In the genomic region with DNA sequence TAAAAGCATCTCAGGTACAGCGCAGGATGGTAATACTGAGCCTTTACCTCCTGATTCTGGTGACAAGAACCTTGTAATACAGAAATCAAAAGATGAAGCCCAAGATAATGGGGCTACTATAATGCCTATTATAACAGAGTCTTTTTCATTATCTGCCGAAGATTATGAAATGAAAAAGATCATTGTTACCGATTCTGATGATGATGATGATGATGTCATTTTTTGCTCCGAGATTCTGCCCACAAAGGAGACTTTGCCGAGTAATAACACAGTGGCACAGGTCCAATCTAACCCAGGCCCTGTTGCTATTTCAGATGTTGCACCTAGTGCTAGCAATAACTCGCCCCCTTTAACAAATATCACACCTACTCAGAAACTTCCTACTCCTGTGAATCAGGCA, we compare ENCODE assay signal across 23 cellular contexts. TPM values are rescaled to one million over a fixed set of nuclear protein-coding genes. Genes with fewer than 3 reads are reported as not detected.
"Had no signal": no experiment of that assay in that cellular context is flagged by ENCODE, and none has a peak within 500 bp of the region (broad histone marks: within the 10 kb centered on the region; RNA-seq: fewer than 3 reads in every experiment).

No MANE protein-coding gene starts in this region.

- H3K27me3 ChIP-seq: esophagus muscularis mucosa, gastrocnemius medialis, testis, tibial nerve had no signal

- H3K4me3 Mint-ChIP-seq: stimulated activated effector memory CD8-positive, alpha-beta T cell treated with anti-CD3 and anti-CD28 coated beads, Interleukin-12 subunit alpha, Interleukin-12 subunit beta, amount 100 ng/mL, for 72 hours; stimulated activated naive CD8-positive, alpha-beta T cell treated with anti-CD3 and anti-CD28 coated beads, Interleukin-15, amount 100 ng/mL, for 72 hours had no signal

- H3K4me3 ChIP-seq: esophagus muscularis mucosa, gastrocnemius medialis, heart right ventricle, pancreas, testis, tibial nerve had no signal

- FAIRE-seq: endometrium, islet of Langerhans, pancreas had no signal

- H3K4me1 ChIP-seq: testis had no signal

- H3K27ac ChIP-seq: epithelial cell of prostate, esophagus muscularis mucosa, gastrocnemius medialis, heart right ventricle, pancreas, testis, tibial nerve had no signal

- H3K27me3 Mint-ChIP-seq: naive B cell; progenitor cell of endocrine pancreas; stimulated activated naive CD8-positive, alpha-beta T cell treated with anti-CD3 and anti-CD28 coated beads, Interleukin-15, amount 100 ng/mL, for 72 hours had no signal

- H3K27ac Mint-ChIP-seq: progenitor cell of endocrine pancreas; stimulated activated effector memory CD8-positive, alpha-beta T cell treated with anti-CD3 and anti-CD28 coated beads, Interleukin-12 subunit alpha, Interleukin-12 subunit beta, amount 100 ng/mL, for 72 hours; stimulated activated naive CD8-positive, alpha-beta T cell treated with anti-CD3 and anti-CD28 coated beads, Interleukin-15, amount 100 ng/mL, for 72 hours had no signal

- DNase-seq: effector memory CD4-positive, alpha-beta T cell; gastrocnemius medialis; heart right ventricle; hypothalamus; kidney glomerular epithelial cell; mesendoderm; naive B cell; occipital lobe; pancreas; right cardiac atrium; stimulated activated CD4-positive, alpha-beta T cell treated with anti-CD3 and anti-CD28 coated beads, Interleukin-4, amount 100 ng/mL, for 1 hour; stimulated activated CD8-positive, alpha-beta memory T cell treated with anti-CD3 and anti-CD28 coated beads, Interleukin-4, amount 100 ng/mL, for 48 hours; stimulated activated naive CD8-positive, alpha-beta T cell treated with anti-CD3 and anti-CD28 coated beads, Interleukin-15, amount 100 ng/mL, for 72 hours; testis had no signal

- ATAC-seq: gastrocnemius medialis; heart right ventricle; pancreas; right cardiac atrium; stimulated activated effector memory CD8-positive, alpha-beta T cell treated with anti-CD3 and anti-CD28 coated beads, Interleukin-12 subunit alpha, Interleukin-12 subunit beta, amount 100 ng/mL, for 72 hours; stimulated activated naive CD8-positive, alpha-beta T cell treated with anti-CD3 and anti-CD28 coated beads, Interleukin-15, amount 100 ng/mL, for 72 hours had no signal

- H3K9me3 ChIP-seq: gastrocnemius medialis, heart right ventricle, pancreas, testis, tibial nerve had no signal

- H3K9me3 Mint-ChIP-seq: naive B cell; stimulated activated effector memory CD8-positive, alpha-beta T cell treated with anti-CD3 and anti-CD28 coated beads, Interleukin-12 subunit alpha, Interleukin-12 subunit beta, amount 100 ng/mL, for 72 hours; stimulated activated naive CD8-positive, alpha-beta T cell treated with anti-CD3 and anti-CD28 coated beads, Interleukin-15, amount 100 ng/mL, for 72 hours had no signal

- H3K36me3 ChIP-seq: gastrocnemius medialis had no signal

RNA-seq across cellular contexts. Expression of a gene that starts 57.5 kb away (rescaled TPM):
- total RNA-seq: liver, lung microvascular endothelial cell had no signal
